2 cellular contexts compared by ENCODE assay signal in the genomic region with DNA sequence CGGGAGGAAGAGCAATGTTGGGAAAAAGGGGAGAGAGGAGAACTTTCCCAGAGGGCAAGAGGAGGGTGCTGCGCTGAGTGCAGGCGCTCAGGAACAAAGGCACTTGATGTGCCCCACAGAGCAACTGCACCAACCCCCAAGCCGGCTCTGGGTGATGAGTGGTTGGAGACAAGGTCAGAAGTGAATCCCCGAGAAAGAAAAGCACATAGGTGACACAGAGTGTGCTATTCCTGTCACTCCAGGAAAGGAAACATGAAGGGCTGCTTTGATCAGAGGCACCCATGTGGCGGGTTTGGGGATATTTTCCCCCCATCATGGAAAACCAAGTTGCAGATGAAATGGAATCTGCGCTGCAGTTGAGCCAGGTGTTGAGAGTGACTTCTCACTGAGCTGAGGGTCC.
TF ChIP-seq lines count a peak whose summit lies in the region.

No MANE protein-coding gene starts in this region.

TF ChIP-seq in IMR-90, 13 proteins besides CTCF, POLR2A, EP300 and RAD21:
- no peak for TF ChIP-seq CEBPB (IDR thresholded peaks at IDR 0.05; ENCODE audit: low read depth, low read length)
- no peak for TF ChIP-seq BHLHE40 (IDR thresholded peaks at IDR 0.05; ENCODE audit: low read depth, low read length)
- TF ChIP-seq CHD1 (IDR thresholded peaks at IDR 0.05; ENCODE audit: low read depth, low read length), result no peak
- TF ChIP-seq RCOR1 (IDR thresholded peaks at IDR 0.05; ENCODE audit: insufficient replicate concordance, low read length), result no peak
- TF ChIP-seq MXI1 (IDR thresholded peaks at IDR 0.05; ENCODE audit: borderline replicate concordance, low read depth, low read length), result no peak
- no peak for TF ChIP-seq RFX5 (IDR thresholded peaks at IDR 0.05; ENCODE audit: low read depth, low read length)
- no peak for TF ChIP-seq MAZ (IDR thresholded peaks at IDR 0.05; ENCODE audit: borderline replicate concordance, low read depth, low read length)
- TF ChIP-seq, protein P1, sequence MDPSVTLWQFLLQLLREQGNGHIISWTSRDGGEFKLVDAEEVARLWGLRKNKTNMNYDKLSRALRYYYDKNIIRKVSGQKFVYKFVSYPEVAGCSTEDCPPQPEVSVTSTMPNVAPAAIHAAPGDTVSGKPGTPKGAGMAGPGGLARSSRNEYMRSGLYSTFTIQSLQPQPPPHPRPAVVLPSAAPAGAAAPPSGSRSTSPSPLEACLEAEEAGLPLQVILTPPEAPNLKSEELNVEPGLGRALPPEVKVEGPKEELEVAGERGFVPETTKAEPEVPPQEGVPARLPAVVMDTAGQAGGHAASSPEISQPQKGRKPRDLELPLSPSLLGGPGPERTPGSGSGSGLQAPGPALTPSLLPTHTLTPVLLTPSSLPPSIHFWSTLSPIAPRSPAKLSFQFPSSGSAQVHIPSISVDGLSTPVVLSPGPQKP (IDR thresholded peaks at IDR 0.05; ENCODE audit: borderline replicate concordance, low read depth, low read length), result no peak
- TF ChIP-seq, protein P2, sequence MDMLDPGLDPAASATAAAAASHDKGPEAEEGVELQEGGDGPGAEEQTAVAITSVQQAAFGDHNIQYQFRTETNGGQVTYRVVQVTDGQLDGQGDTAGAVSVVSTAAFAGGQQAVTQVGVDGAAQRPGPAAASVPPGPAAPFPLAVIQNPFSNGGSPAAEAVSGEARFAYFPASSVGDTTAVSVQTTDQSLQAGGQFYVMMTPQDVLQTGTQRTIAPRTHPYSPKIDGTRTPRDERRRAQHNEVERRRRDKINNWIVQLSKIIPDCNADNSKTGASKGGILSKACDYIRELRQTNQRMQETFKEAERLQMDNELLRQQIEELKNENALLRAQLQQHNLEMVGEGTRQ (IDR thresholded peaks at IDR 0.05; ENCODE audit: low read depth, low read length), result no peak
- no peak for TF ChIP-seq MAFK (IDR thresholded peaks at IDR 0.05; ENCODE audit: low read depth, low read length)
- no peak for TF ChIP-seq NFE2L2 (IDR thresholded peaks at IDR 0.05; ENCODE audit: low read depth, low read length)
- no peak for TF ChIP-seq SMC3 (IDR thresholded peaks at IDR 0.05; ENCODE audit: low read depth, low read length)
- no peak for TF ChIP-seq FOS (IDR thresholded peaks at IDR 0.05; ENCODE audit: low read depth, low read length)

TF ChIP-seq in GM12891, 5 proteins besides CTCF, POLR2A, EP300 and RAD21:
- TF ChIP-seq PAX5 (IDR thresholded peaks at IDR 0.05; ENCODE audit: insufficient read depth, low read length, severe bottlenecking) (no peak), TAF1 (IDR thresholded peaks at IDR 0.05; ENCODE audit: low read depth, low read length) (no peak), POLR2AphosphoS5 (IDR thresholded peaks at IDR 0.05; ENCODE audit: low read depth, low read length) (no peak), SPI1 (IDR thresholded peaks at IDR 0.05; ENCODE audit: low read depth, low read length) (no peak), POU2F2 (IDR thresholded peaks at IDR 0.05; ENCODE audit: low read depth, low read length) (no peak)
